Comparison of ENCODE assay signal across 1 cellular context in the genomic region with DNA sequence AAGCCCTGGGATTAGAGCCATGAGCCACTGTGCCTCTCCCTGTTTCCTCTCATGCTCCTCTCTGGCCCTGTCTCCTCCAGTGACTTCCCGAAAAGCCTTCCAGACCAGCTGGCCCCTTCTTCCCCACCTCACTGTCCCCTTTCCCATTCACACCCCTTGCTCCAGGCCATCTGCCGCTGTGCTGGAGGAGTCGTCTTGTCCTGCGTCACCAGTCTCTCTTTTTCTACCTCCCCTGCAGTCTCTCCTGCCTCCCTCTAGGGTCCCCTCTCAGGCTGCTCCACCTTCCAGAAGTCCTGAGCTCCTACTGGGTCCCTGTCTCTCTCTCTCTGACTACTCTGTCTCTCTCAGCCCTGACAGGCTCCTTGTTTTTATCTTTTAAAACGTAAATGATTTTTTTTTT.
TF ChIP-seq lines count a peak whose summit lies in the region.

No MANE protein-coding gene starts in this region.

TF ChIP-seq in HepG2, 621 proteins besides CTCF, POLR2A, EP300 and RAD21:
- TF ChIP-seq GATAD1 (CRISPR knock-in tag; IDR thresholded peaks at IDR 0.05): no peak
- TF ChIP-seq ZNF550 (CRISPR knock-in tag; IDR thresholded peaks at IDR 0.05; ENCODE audit: borderline replicate concordance): no peak
- no peak for TF ChIP-seq CBX2 (IDR thresholded peaks at IDR 0.05; ENCODE audit: low read depth, low read length)
- TF ChIP-seq CBX2 (CRISPR knock-in tag; IDR thresholded peaks at IDR 0.05; ENCODE audit: low read depth): no peak
- no peak for TF ChIP-seq ZNF614 (CRISPR knock-in tag; IDR thresholded peaks at IDR 0.05; ENCODE audit: borderline replicate concordance)
- TF ChIP-seq ZSCAN30 (CRISPR knock-in tag; IDR thresholded peaks at IDR 0.05): no peak
- TF ChIP-seq, protein P1, sequence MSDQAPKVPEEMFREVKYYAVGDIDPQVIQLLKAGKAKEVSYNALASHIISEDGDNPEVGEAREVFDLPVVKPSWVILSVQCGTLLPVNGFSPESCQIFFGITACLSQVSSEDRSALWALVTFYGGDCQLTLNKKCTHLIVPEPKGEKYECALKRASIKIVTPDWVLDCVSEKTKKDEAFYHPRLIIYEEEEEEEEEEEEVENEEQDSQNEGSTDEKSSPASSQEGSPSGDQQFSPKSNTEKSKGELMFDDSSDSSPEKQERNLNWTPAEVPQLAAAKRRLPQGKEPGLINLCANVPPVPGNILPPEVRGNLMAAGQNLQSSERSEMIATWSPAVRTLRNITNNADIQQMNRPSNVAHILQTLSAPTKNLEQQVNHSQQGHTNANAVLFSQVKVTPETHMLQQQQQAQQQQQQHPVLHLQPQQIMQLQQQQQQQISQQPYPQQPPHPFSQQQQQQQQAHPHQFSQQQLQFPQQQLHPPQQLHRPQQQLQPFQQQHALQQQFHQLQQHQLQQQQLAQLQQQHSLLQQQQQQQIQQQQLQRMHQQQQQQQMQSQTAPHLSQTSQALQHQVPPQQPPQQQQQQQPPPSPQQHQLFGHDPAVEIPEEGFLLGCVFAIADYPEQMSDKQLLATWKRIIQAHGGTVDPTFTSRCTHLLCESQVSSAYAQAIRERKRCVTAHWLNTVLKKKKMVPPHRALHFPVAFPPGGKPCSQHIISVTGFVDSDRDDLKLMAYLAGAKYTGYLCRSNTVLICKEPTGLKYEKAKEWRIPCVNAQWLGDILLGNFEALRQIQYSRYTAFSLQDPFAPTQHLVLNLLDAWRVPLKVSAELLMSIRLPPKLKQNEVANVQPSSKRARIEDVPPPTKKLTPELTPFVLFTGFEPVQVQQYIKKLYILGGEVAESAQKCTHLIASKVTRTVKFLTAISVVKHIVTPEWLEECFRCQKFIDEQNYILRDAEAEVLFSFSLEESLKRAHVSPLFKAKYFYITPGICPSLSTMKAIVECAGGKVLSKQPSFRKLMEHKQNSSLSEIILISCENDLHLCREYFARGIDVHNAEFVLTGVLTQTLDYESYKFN (CRISPR knock-in tag; conservative IDR thresholded peaks at IDR 0.05): no peak
- no peak for TF ChIP-seq NAIF1 (CRISPR knock-in tag; IDR thresholded peaks at IDR 0.05; ENCODE audit: borderline replicate concordance)
- TF ChIP-seq, protein P2, sequence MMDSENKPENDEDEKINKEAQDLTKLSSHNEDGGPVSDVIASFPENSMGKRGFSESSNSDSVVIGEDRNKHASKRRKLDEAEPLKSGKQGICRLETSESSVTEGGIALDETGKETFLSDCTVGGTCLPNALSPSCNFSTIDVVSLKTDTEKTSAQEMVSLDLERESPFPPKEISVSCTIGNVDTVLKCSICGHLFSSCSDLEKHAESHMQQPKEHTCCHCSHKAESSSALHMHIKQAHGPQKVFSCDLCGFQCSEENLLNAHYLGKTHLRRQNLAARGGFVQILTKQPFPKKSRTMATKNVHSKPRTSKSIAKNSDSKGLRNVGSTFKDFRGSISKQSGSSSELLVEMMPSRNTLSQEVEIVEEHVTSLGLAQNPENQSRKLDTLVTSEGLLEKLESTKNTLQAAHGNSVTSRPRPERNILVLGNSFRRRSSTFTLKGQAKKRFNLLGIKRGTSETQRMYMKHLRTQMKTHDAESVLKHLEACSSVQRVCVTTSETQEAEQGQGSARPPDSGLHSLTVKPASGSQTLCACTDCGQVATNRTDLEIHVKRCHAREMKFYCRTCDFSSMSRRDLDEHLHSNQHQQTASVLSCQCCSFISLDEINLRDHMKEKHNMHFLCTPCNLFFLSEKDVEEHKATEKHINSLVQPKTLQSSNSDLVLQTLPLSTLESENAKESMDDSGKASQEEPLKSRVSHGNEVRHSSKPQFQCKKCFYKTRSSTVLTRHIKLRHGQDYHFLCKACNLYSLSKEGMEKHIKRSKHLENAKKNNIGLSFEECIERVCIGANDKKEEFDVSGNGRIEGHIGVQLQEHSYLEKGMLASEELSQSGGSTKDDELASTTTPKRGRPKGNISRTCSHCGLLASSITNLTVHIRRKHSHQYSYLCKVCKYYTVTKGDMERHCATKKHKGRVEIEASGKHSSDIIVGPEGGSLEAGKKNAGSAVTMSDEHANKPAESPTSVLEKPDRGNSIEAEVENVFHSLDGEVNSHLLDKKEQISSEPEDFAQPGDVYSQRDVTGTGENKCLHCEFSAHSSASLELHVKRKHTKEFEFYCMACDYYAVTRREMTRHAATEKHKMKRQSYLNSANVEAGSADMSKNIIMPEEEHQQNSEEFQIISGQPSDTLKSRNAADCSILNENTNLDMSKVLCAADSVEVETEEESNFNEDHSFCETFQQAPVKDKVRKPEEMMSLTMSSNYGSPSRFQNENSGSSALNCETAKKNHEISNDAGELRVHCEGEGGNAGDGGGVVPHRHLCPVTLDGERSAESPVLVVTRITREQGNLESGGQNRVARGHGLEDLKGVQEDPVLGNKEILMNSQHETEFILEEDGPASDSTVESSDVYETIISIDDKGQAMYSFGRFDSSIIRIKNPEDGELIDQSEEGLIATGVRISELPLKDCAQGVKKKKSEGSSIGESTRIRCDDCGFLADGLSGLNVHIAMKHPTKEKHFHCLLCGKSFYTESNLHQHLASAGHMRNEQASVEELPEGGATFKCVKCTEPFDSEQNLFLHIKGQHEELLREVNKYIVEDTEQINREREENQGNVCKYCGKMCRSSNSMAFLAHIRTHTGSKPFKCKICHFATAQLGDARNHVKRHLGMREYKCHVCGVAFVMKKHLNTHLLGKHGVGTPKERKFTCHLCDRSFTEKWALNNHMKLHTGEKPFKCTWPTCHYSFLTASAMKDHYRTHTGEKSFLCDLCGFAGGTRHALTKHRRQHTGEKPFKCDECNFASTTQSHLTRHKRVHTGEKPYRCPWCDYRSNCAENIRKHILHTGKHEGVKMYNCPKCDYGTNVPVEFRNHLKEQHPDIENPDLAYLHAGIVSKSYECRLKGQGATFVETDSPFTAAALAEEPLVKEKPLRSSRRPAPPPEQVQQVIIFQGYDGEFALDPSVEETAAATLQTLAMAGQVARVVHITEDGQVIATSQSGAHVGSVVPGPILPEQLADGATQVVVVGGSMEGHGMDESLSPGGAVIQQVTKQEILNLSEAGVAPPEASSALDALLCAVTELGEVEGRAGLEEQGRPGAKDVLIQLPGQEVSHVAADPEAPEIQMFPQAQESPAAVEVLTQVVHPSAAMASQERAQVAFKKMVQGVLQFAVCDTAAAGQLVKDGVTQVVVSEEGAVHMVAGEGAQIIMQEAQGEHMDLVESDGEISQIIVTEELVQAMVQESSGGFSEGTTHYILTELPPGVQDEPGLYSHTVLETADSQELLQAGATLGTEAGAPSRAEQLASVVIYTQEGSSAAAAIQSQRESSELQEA (CRISPR knock-in tag; IDR thresholded peaks at IDR 0.05; ENCODE audit: not compliant biosample characterization): no peak
- TF ChIP-seq ZSCAN29 (CRISPR knock-in tag; conservative IDR thresholded peaks at IDR 0.05): no peak
- TF ChIP-seq, protein P3, sequence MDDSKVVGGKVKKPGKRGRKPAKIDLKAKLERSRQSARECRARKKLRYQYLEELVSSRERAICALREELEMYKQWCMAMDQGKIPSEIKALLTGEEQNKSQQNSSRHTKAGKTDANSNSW (CRISPR knock-in tag; IDR thresholded peaks at IDR 0.05; ENCODE audit: borderline replicate concordance): no peak
- no peak for TF ChIP-seq ZNF3 (CRISPR knock-in tag; IDR thresholded peaks at IDR 0.05)
- TF ChIP-seq, protein P4, sequence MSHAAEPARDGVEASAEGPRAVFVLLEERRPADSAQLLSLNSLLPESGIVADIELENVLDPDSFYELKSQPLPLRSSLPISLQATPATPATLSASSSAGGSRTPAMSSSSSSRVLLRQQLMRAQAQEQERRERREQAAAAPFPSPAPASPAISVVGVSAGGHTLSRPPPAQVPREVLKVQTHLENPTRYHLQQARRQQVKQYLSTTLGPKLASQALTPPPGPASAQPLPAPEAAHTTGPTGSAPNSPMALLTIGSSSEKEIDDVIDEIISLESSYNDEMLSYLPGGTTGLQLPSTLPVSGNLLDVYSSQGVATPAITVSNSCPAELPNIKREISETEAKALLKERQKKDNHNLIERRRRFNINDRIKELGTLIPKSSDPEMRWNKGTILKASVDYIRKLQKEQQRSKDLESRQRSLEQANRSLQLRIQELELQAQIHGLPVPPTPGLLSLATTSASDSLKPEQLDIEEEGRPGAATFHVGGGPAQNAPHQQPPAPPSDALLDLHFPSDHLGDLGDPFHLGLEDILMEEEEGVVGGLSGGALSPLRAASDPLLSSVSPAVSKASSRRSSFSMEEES (CRISPR knock-in tag; IDR thresholded peaks at IDR 0.05): no peak
- TF ChIP-seq MAF1 (CRISPR knock-in tag; IDR thresholded peaks at IDR 0.05; ENCODE audit: borderline replicate concordance): no peak
- TF ChIP-seq HIC2 (CRISPR knock-in tag; IDR thresholded peaks at IDR 0.05; ENCODE audit: low read depth): no peak
